In the genomic region with DNA sequence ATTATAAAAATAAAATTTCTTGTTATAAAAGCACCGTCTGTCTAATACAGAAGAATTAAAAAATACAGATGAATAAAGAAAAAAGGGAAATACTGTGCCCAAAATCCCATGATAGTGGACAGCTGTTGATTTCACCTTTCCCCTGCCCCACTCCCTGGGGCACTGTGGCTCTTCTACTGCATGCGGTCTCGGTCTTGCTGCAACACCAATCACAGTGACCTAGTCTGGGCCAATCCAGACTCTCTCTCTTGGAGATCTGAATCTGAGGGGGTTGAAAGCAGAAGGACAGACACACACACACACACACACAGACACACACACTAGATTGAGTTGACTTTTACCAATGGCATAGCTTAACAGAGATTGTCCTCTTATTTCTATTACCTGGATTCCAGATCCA, we compare ENCODE assay signal across 1 cellular context.
TF ChIP-seq lines count a peak whose summit lies in the region.

No MANE protein-coding gene starts in this region.

TF ChIP-seq in H1, 55 proteins besides CTCF, POLR2A, EP300 and RAD21:
- TF ChIP-seq, protein P1, sequence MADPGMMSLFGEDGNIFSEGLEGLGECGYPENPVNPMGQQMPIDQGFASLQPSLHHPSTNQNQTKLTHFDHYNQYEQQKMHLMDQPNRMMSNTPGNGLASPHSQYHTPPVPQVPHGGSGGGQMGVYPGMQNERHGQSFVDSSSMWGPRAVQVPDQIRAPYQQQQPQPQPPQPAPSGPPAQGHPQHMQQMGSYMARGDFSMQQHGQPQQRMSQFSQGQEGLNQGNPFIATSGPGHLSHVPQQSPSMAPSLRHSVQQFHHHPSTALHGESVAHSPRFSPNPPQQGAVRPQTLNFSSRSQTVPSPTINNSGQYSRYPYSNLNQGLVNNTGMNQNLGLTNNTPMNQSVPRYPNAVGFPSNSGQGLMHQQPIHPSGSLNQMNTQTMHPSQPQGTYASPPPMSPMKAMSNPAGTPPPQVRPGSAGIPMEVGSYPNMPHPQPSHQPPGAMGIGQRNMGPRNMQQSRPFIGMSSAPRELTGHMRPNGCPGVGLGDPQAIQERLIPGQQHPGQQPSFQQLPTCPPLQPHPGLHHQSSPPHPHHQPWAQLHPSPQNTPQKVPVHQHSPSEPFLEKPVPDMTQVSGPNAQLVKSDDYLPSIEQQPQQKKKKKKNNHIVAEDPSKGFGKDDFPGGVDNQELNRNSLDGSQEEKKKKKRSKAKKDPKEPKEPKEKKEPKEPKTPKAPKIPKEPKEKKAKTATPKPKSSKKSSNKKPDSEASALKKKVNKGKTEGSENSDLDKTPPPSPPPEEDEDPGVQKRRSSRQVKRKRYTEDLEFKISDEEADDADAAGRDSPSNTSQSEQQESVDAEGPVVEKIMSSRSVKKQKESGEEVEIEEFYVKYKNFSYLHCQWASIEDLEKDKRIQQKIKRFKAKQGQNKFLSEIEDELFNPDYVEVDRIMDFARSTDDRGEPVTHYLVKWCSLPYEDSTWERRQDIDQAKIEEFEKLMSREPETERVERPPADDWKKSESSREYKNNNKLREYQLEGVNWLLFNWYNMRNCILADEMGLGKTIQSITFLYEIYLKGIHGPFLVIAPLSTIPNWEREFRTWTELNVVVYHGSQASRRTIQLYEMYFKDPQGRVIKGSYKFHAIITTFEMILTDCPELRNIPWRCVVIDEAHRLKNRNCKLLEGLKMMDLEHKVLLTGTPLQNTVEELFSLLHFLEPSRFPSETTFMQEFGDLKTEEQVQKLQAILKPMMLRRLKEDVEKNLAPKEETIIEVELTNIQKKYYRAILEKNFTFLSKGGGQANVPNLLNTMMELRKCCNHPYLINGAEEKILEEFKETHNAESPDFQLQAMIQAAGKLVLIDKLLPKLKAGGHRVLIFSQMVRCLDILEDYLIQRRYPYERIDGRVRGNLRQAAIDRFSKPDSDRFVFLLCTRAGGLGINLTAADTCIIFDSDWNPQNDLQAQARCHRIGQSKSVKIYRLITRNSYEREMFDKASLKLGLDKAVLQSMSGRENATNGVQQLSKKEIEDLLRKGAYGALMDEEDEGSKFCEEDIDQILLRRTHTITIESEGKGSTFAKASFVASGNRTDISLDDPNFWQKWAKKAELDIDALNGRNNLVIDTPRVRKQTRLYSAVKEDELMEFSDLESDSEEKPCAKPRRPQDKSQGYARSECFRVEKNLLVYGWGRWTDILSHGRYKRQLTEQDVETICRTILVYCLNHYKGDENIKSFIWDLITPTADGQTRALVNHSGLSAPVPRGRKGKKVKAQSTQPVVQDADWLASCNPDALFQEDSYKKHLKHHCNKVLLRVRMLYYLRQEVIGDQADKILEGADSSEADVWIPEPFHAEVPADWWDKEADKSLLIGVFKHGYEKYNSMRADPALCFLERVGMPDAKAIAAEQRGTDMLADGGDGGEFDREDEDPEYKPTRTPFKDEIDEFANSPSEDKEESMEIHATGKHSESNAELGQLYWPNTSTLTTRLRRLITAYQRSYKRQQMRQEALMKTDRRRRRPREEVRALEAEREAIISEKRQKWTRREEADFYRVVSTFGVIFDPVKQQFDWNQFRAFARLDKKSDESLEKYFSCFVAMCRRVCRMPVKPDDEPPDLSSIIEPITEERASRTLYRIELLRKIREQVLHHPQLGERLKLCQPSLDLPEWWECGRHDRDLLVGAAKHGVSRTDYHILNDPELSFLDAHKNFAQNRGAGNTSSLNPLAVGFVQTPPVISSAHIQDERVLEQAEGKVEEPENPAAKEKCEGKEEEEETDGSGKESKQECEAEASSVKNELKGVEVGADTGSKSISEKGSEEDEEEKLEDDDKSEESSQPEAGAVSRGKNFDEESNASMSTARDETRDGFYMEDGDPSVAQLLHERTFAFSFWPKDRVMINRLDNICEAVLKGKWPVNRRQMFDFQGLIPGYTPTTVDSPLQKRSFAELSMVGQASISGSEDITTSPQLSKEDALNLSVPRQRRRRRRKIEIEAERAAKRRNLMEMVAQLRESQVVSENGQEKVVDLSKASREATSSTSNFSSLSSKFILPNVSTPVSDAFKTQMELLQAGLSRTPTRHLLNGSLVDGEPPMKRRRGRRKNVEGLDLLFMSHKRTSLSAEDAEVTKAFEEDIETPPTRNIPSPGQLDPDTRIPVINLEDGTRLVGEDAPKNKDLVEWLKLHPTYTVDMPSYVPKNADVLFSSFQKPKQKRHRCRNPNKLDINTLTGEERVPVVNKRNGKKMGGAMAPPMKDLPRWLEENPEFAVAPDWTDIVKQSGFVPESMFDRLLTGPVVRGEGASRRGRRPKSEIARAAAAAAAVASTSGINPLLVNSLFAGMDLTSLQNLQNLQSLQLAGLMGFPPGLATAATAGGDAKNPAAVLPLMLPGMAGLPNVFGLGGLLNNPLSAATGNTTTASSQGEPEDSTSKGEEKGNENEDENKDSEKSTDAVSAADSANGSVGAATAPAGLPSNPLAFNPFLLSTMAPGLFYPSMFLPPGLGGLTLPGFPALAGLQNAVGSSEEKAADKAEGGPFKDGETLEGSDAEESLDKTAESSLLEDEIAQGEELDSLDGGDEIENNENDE (IDR thresholded peaks at IDR 0.05; ENCODE audit: insufficient replicate concordance, low read length): no peak
- no peak for TF ChIP-seq SP2 (IDR thresholded peaks at IDR 0.05; ENCODE audit: low read length)
- TF ChIP-seq HDAC6 (IDR thresholded peaks at IDR 0.05; ENCODE audit: low read depth, low read length): no peak
- no peak for TF ChIP-seq FOSL1 (IDR thresholded peaks at IDR 0.05; ENCODE audit: insufficient read depth, low read depth, low read length)
- TF ChIP-seq, protein P2, sequence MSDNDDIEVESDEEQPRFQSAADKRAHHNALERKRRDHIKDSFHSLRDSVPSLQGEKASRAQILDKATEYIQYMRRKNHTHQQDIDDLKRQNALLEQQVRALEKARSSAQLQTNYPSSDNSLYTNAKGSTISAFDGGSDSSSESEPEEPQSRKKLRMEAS (IDR thresholded peaks at IDR 0.05): no peak
- TF ChIP-seq, protein P3, sequence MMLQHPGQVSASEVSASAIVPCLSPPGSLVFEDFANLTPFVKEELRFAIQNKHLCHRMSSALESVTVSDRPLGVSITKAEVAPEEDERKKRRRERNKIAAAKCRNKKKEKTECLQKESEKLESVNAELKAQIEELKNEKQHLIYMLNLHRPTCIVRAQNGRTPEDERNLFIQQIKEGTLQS (IDR thresholded peaks at IDR 0.05; ENCODE audit: insufficient read depth, low read depth, low read length): no peak
- no peak for TF ChIP-seq RFX5 (IDR thresholded peaks at IDR 0.05; ENCODE audit: borderline replicate concordance, low read depth, low read length)
- no peak for TF ChIP-seq BCL11A (IDR thresholded peaks at IDR 0.05; ENCODE audit: low read depth in 2 of 2, low read length in 2 of 2)
- TF ChIP-seq KDM4A (IDR thresholded peaks at IDR 0.05; ENCODE audit: low read depth, low read length, severe bottlenecking): no peak
- no peak for TF ChIP-seq TCF12 (IDR thresholded peaks at IDR 0.05; ENCODE audit: low read depth, low read length)
TF ChIP-seq in H1: peak in this region for 0.
